12 cellular contexts compared by ENCODE assay signal in the genomic region with DNA sequence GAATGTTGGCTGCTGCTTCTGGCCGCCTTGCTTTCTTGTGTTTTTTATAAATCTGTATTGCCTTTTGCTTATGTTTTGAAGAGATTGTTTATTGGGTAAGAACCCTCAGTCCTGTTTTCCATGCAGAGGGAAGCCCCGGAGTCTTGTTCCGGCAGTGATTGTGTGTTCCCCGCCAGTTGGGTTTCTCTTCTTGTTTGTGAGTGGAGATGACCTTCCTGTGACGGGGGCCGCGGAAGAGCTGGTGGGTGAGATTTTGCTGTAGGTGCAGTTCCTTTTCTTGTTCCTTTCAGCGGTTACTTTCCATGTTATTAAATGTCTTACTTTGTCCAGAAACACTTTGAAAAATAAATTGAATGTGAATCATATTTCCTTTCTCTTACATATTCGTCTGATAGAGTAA. TPM values are rescaled to one million over a fixed set of nuclear protein-coding genes. Genes with fewer than 3 reads are reported as not detected.
DNase-seq lines count a peak whose midpoint lies in the region; ATAC-seq and TF ChIP-seq lines count a peak whose summit lies in the region.
"Had no signal": no experiment of that assay in that cellular context is flagged by ENCODE, and none has a peak within 500 bp of the region (broad histone marks: within the 10 kb centered on the region; RNA-seq: fewer than 3 reads in every experiment).

No MANE protein-coding gene starts in this region.

- H3K4me1 Mint-ChIP-seq in activated CD4-positive, alpha-beta T cell treated with anti-CD3 and anti-CD28 coated beads, Interleukin-2, amount 10 ng/mL, durations not matched to agents 24 days and 14 days: peaks cover 54% of the 10 kb centered on the region
- H3K4me1 Mint-ChIP-seq in activated T-helper 2 cell treated with anti-CD3 and anti-CD28 coated beads, Interferon-gamma antibody, Interleukin-2, Interleukin-4, amounts not matched to agents 10 μg/mL and 5 μg/mL and 100 μg/mL, durations not matched to agents 14 hours and 24 hours and 36 hours (ENCODE audit: low read depth): peaks cover 38% of the 10 kb centered on the region
- H3K4me1 Mint-ChIP-seq in Caco-2 (ENCODE audit: low read depth, unreplicated experiment): peaks cover 25% of the 10 kb centered on the region

- no peak overlapping the region for H3K4me3 ChIP-seq in stomach smooth muscle (ENCODE audit: low read length in 2 of 2)
- no peak overlapping the region for H3K4me3 ChIP-seq in Caco-2 (ENCODE audit: low read depth, low read length)
- H3K4me3 ChIP-seq: A549 had no signal

- H3K9me3 ChIP-seq in stomach smooth muscle (ENCODE audit: control insufficient read depth in 2 of 2, low read length in 2 of 2): no peaks in the 10 kb centered on the region
- H3K9me3 ChIP-seq in Caco-2: no peaks in the 10 kb centered on the region
- H3K9me3 ChIP-seq: A549 had no signal

- DNase-seq in activated CD4-positive, alpha-beta T cell treated with anti-CD3 and anti-CD28 coated beads, Interleukin-2, amount 10 ng/mL, durations not matched to agents 24 days and 14 days: no peak
- no peak for DNase-seq in activated CD4-positive, alpha-beta T cell treated with anti-CD3 and anti-CD28 coated beads for 4 hours
- DNase-seq in activated T-helper 2 cell treated with anti-CD3 and anti-CD28 coated beads, Interferon-gamma antibody, Interleukin-2, Interleukin-4, amounts not matched to agents 10 μg/mL and 5 μg/mL and 100 μg/mL, durations not matched to agents 14 hours and 24 hours and 36 hours (ENCODE audit: low spot score): no peak
- DNase-seq in left lobe of liver (ENCODE audit: low spot score) (no peak), Caco-2 (no peak), GOT3 (lab: John Stamatoyannopoulos, UW) (no peak), DMS79 treated with DMSO at 0.1 percent for 48 hours (lab: John Stamatoyannopoulos, UW) (no peak)
- DNase-seq: activated CD4-positive, alpha-beta T cell treated with anti-CD3 and anti-CD28 coated beads, Interleukin-2, amount 50 U/mL, for 1 hour; NCI-H748 treated with DMSO at 0.1 percent for 48 hours had no signal

- peak; percentile 46 for ATAC-seq in left lobe of liver
- ATAC-seq: A549, HCT116 had no signal

- TF ChIP-seq CTCF in Caco-2 (IDR thresholded peaks at IDR 0.05; ENCODE audit: insufficient read depth in 1 of 2, low read depth in 1 of 2, low read length in 1 of 2, severe bottlenecking in 1 of 2, unreplicated experiment in 1 of 2): no peak

- no peaks in the 10 kb centered on the region for H3K27me3 Mint-ChIP-seq in activated CD4-positive, alpha-beta T cell treated with anti-CD3 and anti-CD28 coated beads, Interleukin-2, amount 10 ng/mL, durations not matched to agents 24 days and 14 days
- H3K27me3 Mint-ChIP-seq in activated T-helper 2 cell treated with anti-CD3 and anti-CD28 coated beads, Interferon-gamma antibody, Interleukin-2, Interleukin-4, amounts not matched to agents 10 μg/mL and 5 μg/mL and 100 μg/mL, durations not matched to agents 14 hours and 24 hours and 36 hours (ENCODE audit: low read depth): no peaks in the 10 kb centered on the region
- no peaks in the 10 kb centered on the region for H3K27me3 Mint-ChIP-seq in Caco-2 (ENCODE audit: insufficient read depth, unreplicated experiment)

- no TSS peak for BruUV-seq in Caco-2 (replicated peaks; lab: Mats Ljungman, UMichigan)

- CTCF ChIA-PET in Caco-2 (lab: Charles Lee): interaction anchor here (0.8 kb wide), 1 partner anchor 33 kb away, joined by 4 read pairs; no protein-coding TSS in a partner anchor

- H3K27ac Mint-ChIP-seq in activated CD4-positive, alpha-beta T cell treated with anti-CD3 and anti-CD28 coated beads, Interleukin-2, amount 10 ng/mL, durations not matched to agents 24 days and 14 days: peak overlapping the region; percentile 72
- peak overlapping the region; percentile 76 for H3K27ac Mint-ChIP-seq in activated T-helper 2 cell treated with anti-CD3 and anti-CD28 coated beads, Interferon-gamma antibody, Interleukin-2, Interleukin-4, amounts not matched to agents 10 μg/mL and 5 μg/mL and 100 μg/mL, durations not matched to agents 14 hours and 24 hours and 36 hours
- H3K27ac Mint-ChIP-seq in Caco-2 (ENCODE audit: unreplicated experiment): no peak overlapping the region

- H3K9ac ChIP-seq in stomach smooth muscle (ENCODE audit: low read length in 2 of 2): no peak overlapping the region

- no peaks in the 10 kb centered on the region for H3K9me3 Mint-ChIP-seq in activated CD4-positive, alpha-beta T cell treated with anti-CD3 and anti-CD28 coated beads, Interleukin-2, amount 10 ng/mL, durations not matched to agents 24 days and 14 days
- no peaks in the 10 kb centered on the region for H3K9me3 Mint-ChIP-seq in activated T-helper 2 cell treated with anti-CD3 and anti-CD28 coated beads, Interferon-gamma antibody, Interleukin-2, Interleukin-4, amounts not matched to agents 10 μg/mL and 5 μg/mL and 100 μg/mL, durations not matched to agents 14 hours and 24 hours and 36 hours
- no peaks in the 10 kb centered on the region for H3K9me3 Mint-ChIP-seq in Caco-2 (ENCODE audit: unreplicated experiment)

- peaks cover 16% of the 10 kb centered on the region for H3K4me1 ChIP-seq in stomach smooth muscle (ENCODE audit: control insufficient read depth, insufficient read depth, low read length)
- peaks cover 28% of the 10 kb centered on the region for H3K4me1 ChIP-seq in Caco-2

- H3K27ac ChIP-seq in stomach smooth muscle (ENCODE audit: low read length): peak overlapping the region; percentile 46
- H3K27ac ChIP-seq: A549 had no signal

- peak overlapping the region; percentile 37 for H3K4me3 Mint-ChIP-seq in activated CD4-positive, alpha-beta T cell treated with anti-CD3 and anti-CD28 coated beads, Interleukin-2, amount 10 ng/mL, durations not matched to agents 24 days and 14 days
- no peak overlapping the region for H3K4me3 Mint-ChIP-seq in activated T-helper 2 cell treated with anti-CD3 and anti-CD28 coated beads, Interferon-gamma antibody, Interleukin-2, Interleukin-4, amounts not matched to agents 10 μg/mL and 5 μg/mL and 100 μg/mL, durations not matched to agents 14 hours and 24 hours and 36 hours (ENCODE audit: low read depth)
- no peak overlapping the region for H3K4me3 Mint-ChIP-seq in Caco-2 (ENCODE audit: unreplicated experiment)

- no peaks in the 10 kb centered on the region for H3K27me3 ChIP-seq in stomach smooth muscle (ENCODE audit: control insufficient read depth in 1 of 2, insufficient read depth in 2 of 2, low read length in 2 of 2)
- H3K27me3 ChIP-seq in Caco-2 (replicated peaks; ENCODE audit: control insufficient read depth, insufficient read depth, low read length): no peaks in the 10 kb centered on the region

- POLR2A ChIA-PET in Caco-2 (lab: Charles Lee): no interaction called here

- intact Hi-C loops in activated CD4-positive, alpha-beta T cell treated with anti-CD3 and anti-CD28 coated beads, Interleukin-2, amount 10 ng/mL, durations not matched to agents 24 days and 14 days (cut with micrococcal nuclease): no loop called here
- intact Hi-C loops in activated T-helper 2 cell treated with anti-CD3 and anti-CD28 coated beads, Interferon-gamma antibody, Interleukin-2, Interleukin-4, amounts not matched to agents 10 μg/mL and 5 μg/mL and 100 μg/mL, durations not matched to agents 14 hours and 24 hours and 36 hours (cut with micrococcal nuclease): no loop called here
- intact Hi-C loops in Caco-2 (cut with micrococcal nuclease; ENCODE audit: unreplicated experiment): no loop called here

- peaks cover 23% of the 10 kb centered on the region for H3K36me3 Mint-ChIP-seq in activated CD4-positive, alpha-beta T cell treated with anti-CD3 and anti-CD28 coated beads, Interleukin-2, amount 10 ng/mL, durations not matched to agents 24 days and 14 days (ENCODE audit: low read depth)
- H3K36me3 Mint-ChIP-seq in activated T-helper 2 cell treated with anti-CD3 and anti-CD28 coated beads, Interferon-gamma antibody, Interleukin-2, Interleukin-4, amounts not matched to agents 10 μg/mL and 5 μg/mL and 100 μg/mL, durations not matched to agents 14 hours and 24 hours and 36 hours (ENCODE audit: low read depth): peaks cover 22% of the 10 kb centered on the region
- H3K36me3 Mint-ChIP-seq in Caco-2 (ENCODE audit: insufficient read depth, unreplicated experiment): peaks cover 14% of the 10 kb centered on the region

- H3K36me3 ChIP-seq in stomach smooth muscle (ENCODE audit: control insufficient read depth in 2 of 2, insufficient read depth in 2 of 2, low read length in 2 of 2): no peaks in the 10 kb centered on the region
- no peaks in the 10 kb centered on the region for H3K36me3 ChIP-seq in Caco-2 (ENCODE audit: control insufficient read depth, insufficient read depth, low read length)

RNA-seq across cellular contexts. Expression of a gene that starts 8.3 kb away (rescaled TPM):
- total RNA-seq in activated CD4-positive, alpha-beta T cell treated with anti-CD3 and anti-CD28 coated beads, Interleukin-2, amount 10 ng/mL, durations not matched to agents 24 days and 14 days: 39.2 and 41.0 TPM in 2 replicates
- total RNA-seq in activated T-helper 2 cell treated with anti-CD3 and anti-CD28 coated beads, Interferon-gamma antibody, Interleukin-2, Interleukin-4, amounts not matched to agents 10 μg/mL and 5 μg/mL and 100 μg/mL, durations not matched to agents 14 hours and 24 hours and 36 hours: 34.8 and 38.3 TPM in 2 replicates
- total RNA-seq in left lobe of liver (12.4 TPM), Caco-2 (2022) (26.7 and 32.6 TPM in 2 replicates)

RNA-seq across cellular contexts. Expression of a gene that starts 32.7 kb away (rescaled TPM):
- total RNA-seq in activated CD4-positive, alpha-beta T cell treated with anti-CD3 and anti-CD28 coated beads, Interleukin-2, amount 10 ng/mL, durations not matched to agents 24 days and 14 days: 62.8 and 63.2 TPM in 2 replicates
- 57.1 and 62.8 TPM in 2 replicates for total RNA-seq in activated T-helper 2 cell treated with anti-CD3 and anti-CD28 coated beads, Interferon-gamma antibody, Interleukin-2, Interleukin-4, amounts not matched to agents 10 μg/mL and 5 μg/mL and 100 μg/mL, durations not matched to agents 14 hours and 24 hours and 36 hours
- total RNA-seq in left lobe of liver: 22.0 TPM
- 35.0 and 37.6 TPM in 2 replicates for total RNA-seq in Caco-2 (2022)
